8 cellular contexts compared by ENCODE assay signal in genomic region chr16:684067-684794, GRCh38. TPM values are rescaled to one million over a fixed set of nuclear protein-coding genes. Genes with fewer than 3 reads are reported as not detected.
DNase-seq lines count a peak whose midpoint lies in the region; ATAC-seq lines count a peak whose summit lies in the region.

TSS of gene JMJD8 (minus strand) at chr16:684334. CDS start at chr16:684319, 15 bp downstream.

- ATAC-seq in GM19468 (IDR thresholded peaks at IDR 0.05; ENCODE audit: extremely low read depth, unreplicated experiment) = peak; percentile 62
- peak; percentile 78 for ATAC-seq in memory B cell (ENCODE audit: low read depth)

- peak; percentile 93 to 97 (median 95) for DNase-seq in CD8-positive, alpha-beta memory T cell
- DNase-seq in HT-29 (ENCODE audit: low spot score) (peak; percentile 94), NOMO-1 (lab: John Stamatoyannopoulos, UW; ENCODE audit: unreplicated experiment in 2 of 2) (peak; percentile 94), memory B cell (ENCODE audit: low spot score in 2 of 2) (peak; percentile 95 to 97)
- peak; percentile 93 to 94 for DNase-seq in activated CD8-positive, alpha-beta memory T cell treated with anti-CD3 and anti-CD28 coated beads for 4 hours (ENCODE audit: low read depth in 2 of 2)
- DNase-seq in effector memory CD4-positive, alpha-beta T cell = peak; percentile 93 to 98 (median 96)
- peak; percentile 93 to 95 (median 94) for DNase-seq in stimulated activated CD4-positive, alpha-beta T cell treated with anti-CD3 and anti-CD28 coated beads, TNF-alpha, amount 100 ng/mL, for 48 hours (ENCODE audit: low read depth in 3 of 3)

- no peaks in the 10 kb centered on the region for H3K9me3 ChIP-seq in CD8-positive, alpha-beta memory T cell (ENCODE audit: low read length)
- H3K9me3 ChIP-seq in effector memory CD4-positive, alpha-beta T cell (ENCODE audit: control insufficient read depth, low read length) = no peaks in the 10 kb centered on the region

- CTCF ChIA-PET in CD8-positive, alpha-beta memory T cell (lab: Charles Lee) = interaction anchor here (1.0 kb wide), 1 partner anchor 25 kb away, joined by 3 read pairs; no protein-coding TSS in a partner anchor

- no peaks in the 10 kb centered on the region for H3K9me3 Mint-ChIP-seq in CD8-positive, alpha-beta memory T cell
- no peaks in the 10 kb centered on the region for H3K9me3 Mint-ChIP-seq in memory B cell

- POLR2A ChIA-PET in CD8-positive, alpha-beta memory T cell (lab: Charles Lee) = interaction anchor here (0.6 to 1.4 kb wide), 5 partner anchors 9 to 96 kb away, joined by 3 to 8 read pairs (median 3); no protein-coding TSS in a partner anchor

- peaks cover 8 to 55% (median 19%) of the 10 kb centered on the region in 3 donors for H3K4me1 Mint-ChIP-seq in CD8-positive, alpha-beta memory T cell
- H3K4me1 Mint-ChIP-seq in memory B cell = peaks cover 10% of the 10 kb centered on the region

- no peaks in the 10 kb centered on the region for H3K27me3 Mint-ChIP-seq in CD8-positive, alpha-beta memory T cell
- H3K27me3 Mint-ChIP-seq in memory B cell = no peaks in the 10 kb centered on the region

- H3K27me3 ChIP-seq in CD8-positive, alpha-beta memory T cell (ENCODE audit: insufficient read depth, low read length, poor library complexity, severe bottlenecking) = no peaks in the 10 kb centered on the region
- no peaks in the 10 kb centered on the region for H3K27me3 ChIP-seq in effector memory CD4-positive, alpha-beta T cell (replicated peaks; ENCODE audit: control insufficient read depth, insufficient read depth, low read length, poor library complexity, severe bottlenecking)

- H3K36me3 Mint-ChIP-seq in CD8-positive, alpha-beta memory T cell = peaks cover 0 to 38% (median 3%) of the 10 kb centered on the region in 3 donors
- peaks cover 4% of the 10 kb centered on the region for H3K36me3 Mint-ChIP-seq in memory B cell

- peak within 1 kb of the TSS; percentile 61 for H3K27ac ChIP-seq in CD8-positive, alpha-beta memory T cell (ENCODE audit: low read depth, low read length)
- H3K27ac ChIP-seq in effector memory CD4-positive, alpha-beta T cell (ENCODE audit: insufficient read depth, low read length, poor library complexity, severe bottlenecking) = peak within 1 kb of the TSS; percentile 75

- peak within 1 kb of the TSS in 6 of 8 donors; percentile 73 to 90 (median 81) for H3K27ac Mint-ChIP-seq in CD8-positive, alpha-beta memory T cell
- peak within 1 kb of the TSS; percentile 75 for H3K27ac Mint-ChIP-seq in memory B cell

- peaks cover 44% of the 10 kb centered on the region for H3K4me1 ChIP-seq in CD8-positive, alpha-beta memory T cell (ENCODE audit: insufficient read depth, low read length)
- peaks cover 40% of the 10 kb centered on the region for H3K4me1 ChIP-seq in effector memory CD4-positive, alpha-beta T cell (ENCODE audit: control insufficient read depth, insufficient read depth, low read length, poor library complexity, severe bottlenecking)

- peaks cover 8% of the 10 kb centered on the region for H3K36me3 ChIP-seq in CD8-positive, alpha-beta memory T cell (ENCODE audit: insufficient read depth, low read length)
- peaks cover 20% of the 10 kb centered on the region for H3K36me3 ChIP-seq in effector memory CD4-positive, alpha-beta T cell (ENCODE audit: control insufficient read depth, insufficient read depth, low read length)

- H3K4me3 Mint-ChIP-seq in CD8-positive, alpha-beta memory T cell = peak within 1 kb of the TSS; percentile 65 to 91 (median 81)
- H3K4me3 Mint-ChIP-seq in memory B cell = peak within 1 kb of the TSS; percentile 85

- peak within 1 kb of the TSS; percentile 41 for H3K4me3 ChIP-seq in CD8-positive, alpha-beta memory T cell (ENCODE audit: low read length)
- H3K4me3 ChIP-seq in effector memory CD4-positive, alpha-beta T cell (ENCODE audit: insufficient read depth, low read depth, low read length, poor library complexity, severe bottlenecking) = peak within 1 kb of the TSS; percentile 52

RNA-seq across cellular contexts. Expression of gene JMJD8, which starts in this region (rescaled TPM):
- 10 to 100 TPM; 53.0 to 55.9 TPM for total RNA-seq in CD8-positive, alpha-beta memory T cell
- 56.6 TPM for polyA plus RNA-seq in CD8-positive, alpha-beta memory T cell
- total RNA-seq in HT-29 (2014; rRNA removed; shearing (Covaris generic)) = 154 and 176 TPM in 2 replicates

Comparison
In these comparisons a context has a peak if more than half of its experiments do, and no peak if none do; other contexts are left out.
1. Peak in every context shown above with its lines: DNase-seq, ATAC-seq, H3K4me3 ChIP-seq and H3K27ac ChIP-seq.